ENCODE assay signal across 24 cellular contexts in genomic region chr7:1238363-1239331, GRCh38. TPM values are rescaled to one million over a fixed set of nuclear protein-coding genes. Genes with fewer than 3 reads are reported as not detected.
A peak's percentile ranks its signal among the peaks of the same experiment; 100 is the strongest.
DNase-seq lines count a peak whose midpoint lies in the region; ATAC-seq and TF ChIP-seq lines count a peak whose summit lies in the region.
"Had no signal": no experiment of that assay in that cellular context is flagged by ENCODE, and none has a peak within 500 bp of the region (broad histone marks: within the 10 kb centered on the region; RNA-seq: fewer than 3 reads in every experiment).

No MANE protein-coding gene starts in this region.

- no peaks in the 10 kb centered on the region for H3K9me3 Mint-ChIP-seq in activated naive CD4-positive, alpha-beta T cell treated with anti-CD3 and anti-CD28 coated beads, Interleukin-2, amount 10 ng/mL, durations not matched to agents 7 days and 5 days
- no peaks in the 10 kb centered on the region for H3K9me3 Mint-ChIP-seq in WTC11
- H3K9me3 Mint-ChIP-seq in stimulated activated naive B cell treated with anti-CD40 and anti-IgM and Interleukin-4, amounts not matched to agents 10 μg/mL and 1 μg/mL and 100 μg/mL, for 72 hours, result peaks cover 0 to 2% of the 10 kb centered on the region in 2 donors

- H3K4me3 ChIP-seq in iPS-15b (ENCODE audit: low read depth, low read length) (peak overlapping the region; percentile 8), ascending aorta (no peak overlapping the region)
- H3K4me3 ChIP-seq: adrenal gland, MG63, Peyer's patch, sigmoid colon had no signal

- H3K36me3 ChIP-seq in iPS-15b (ENCODE audit: control insufficient read depth, insufficient read depth, low read length), result no peaks in the 10 kb centered on the region
- H3K36me3 ChIP-seq in ascending aorta, result no peaks in the 10 kb centered on the region
- H3K36me3 ChIP-seq: adrenal gland, MG63, Peyer's patch, sigmoid colon had no signal

- ATAC-seq in WTC11, result 0 out of 2 replicates have a peak, but pooled peaks have one; percentile 6
- no peak for ATAC-seq in stimulated activated naive B cell treated with anti-CD40 and anti-IgM and Interleukin-4, amounts not matched to agents 10 μg/mL and 1 μg/mL and 100 μg/mL, for 72 hours (replicated peaks)
- ATAC-seq in HG02623 (IDR thresholded peaks at IDR 0.05; ENCODE audit: unreplicated experiment), result no peak
- ATAC-seq: activated CD4-positive, CD25-positive, alpha-beta regulatory T cell treated with anti-CD3 and anti-CD28 coated beads, Interleukin-2, amount 50 U/mL, for 24 hours; naive thymus-derived CD8-positive, alpha-beta T cell had no signal

- peaks cover 6% of the 10 kb centered on the region for H3K4me1 ChIP-seq in iPS-15b (ENCODE audit: control insufficient read depth, insufficient read depth, low read length)
- peaks cover 2 to 3% of the 10 kb centered on the region in 2 donors for H3K4me1 ChIP-seq in ascending aorta
- H3K4me1 ChIP-seq: adrenal gland had no signal

- intact Hi-C loops in ascending aorta (cut with DNase I), result no loop called here

- no peak for DNase-seq in activated naive CD4-positive, alpha-beta T cell treated with anti-CD3 and anti-CD28 coated beads, Interleukin-2, amount 10 ng/mL, durations not matched to agents 7 days and 5 days
- DNase-seq in activated naive CD4-positive, alpha-beta T cell (lab: John Stamatoyannopoulos, UW), result no peak
- DNase-seq in WTC11 (ENCODE audit: low spot score) (peak; percentile 57), ascending aorta (ENCODE audit: low spot score in 2 of 2) (no peak)
- no peak for DNase-seq in stimulated activated naive B cell treated with anti-CD40 and anti-IgM and Interleukin-4, amounts not matched to agents 10 μg/mL and 1 μg/mL and 100 μg/mL, for 72 hours
- DNase-seq in stimulated activated CD4-positive, alpha-beta T cell treated with anti-CD3 and anti-CD28 coated beads, Interleukin-2, amount 100 ng/mL, for 24 hours, result no peak
- DNase-seq: activated effector memory CD4-positive, alpha-beta T cell treated with anti-CD3 and anti-CD28 coated beads, Interleukin-2, amount 50 U/mL, for 16 hours; adrenal gland; DMS 273 treated with DMSO at 0.1 percent for 48 hours; mesenchymal stem cell; MG63; naive thymus-derived CD8-positive, alpha-beta T cell; NCI-H2107; Peyer's patch; sigmoid colon; T1000 had no signal

- H3K4me3 Mint-ChIP-seq in activated naive CD4-positive, alpha-beta T cell treated with anti-CD3 and anti-CD28 coated beads, Interleukin-2, amount 10 ng/mL, durations not matched to agents 7 days and 5 days, result no peak overlapping the region
- H3K4me3 Mint-ChIP-seq in WTC11, result no peak overlapping the region
- peak overlapping the region in 1 of 2 donors; percentile 36 for H3K4me3 Mint-ChIP-seq in stimulated activated naive B cell treated with anti-CD40 and anti-IgM and Interleukin-4, amounts not matched to agents 10 μg/mL and 1 μg/mL and 100 μg/mL, for 72 hours

- H3K27ac Mint-ChIP-seq in activated naive CD4-positive, alpha-beta T cell treated with anti-CD3 and anti-CD28 coated beads, Interleukin-2, amount 10 ng/mL, durations not matched to agents 7 days and 5 days, result peak overlapping the region; percentile 65
- H3K27ac Mint-ChIP-seq in WTC11, result no peak overlapping the region
- H3K27ac Mint-ChIP-seq in stimulated activated naive B cell treated with anti-CD40 and anti-IgM and Interleukin-4, amounts not matched to agents 10 μg/mL and 1 μg/mL and 100 μg/mL, for 72 hours, result peak overlapping the region; percentile 82

- peaks cover 10% of the 10 kb centered on the region for H3K4me1 Mint-ChIP-seq in activated naive CD4-positive, alpha-beta T cell treated with anti-CD3 and anti-CD28 coated beads, Interleukin-2, amount 10 ng/mL, durations not matched to agents 7 days and 5 days
- H3K4me1 Mint-ChIP-seq in WTC11, result peaks cover 36% of the 10 kb centered on the region
- H3K4me1 Mint-ChIP-seq in stimulated activated naive B cell treated with anti-CD40 and anti-IgM and Interleukin-4, amounts not matched to agents 10 μg/mL and 1 μg/mL and 100 μg/mL, for 72 hours, result peaks cover 10 to 15% of the 10 kb centered on the region in 2 donors

- no peak overlapping the region for H3K27ac ChIP-seq in ascending aorta
- H3K27ac ChIP-seq: adrenal gland, Peyer's patch, sigmoid colon had no signal

- H3K27me3 Mint-ChIP-seq in activated naive CD4-positive, alpha-beta T cell treated with anti-CD3 and anti-CD28 coated beads, Interleukin-2, amount 10 ng/mL, durations not matched to agents 7 days and 5 days, result peaks cover 86% of the 10 kb centered on the region
- peaks cover 92% of the 10 kb centered on the region for H3K27me3 Mint-ChIP-seq in WTC11 (ENCODE audit: low read depth)
- peaks cover 38 to 55% of the 10 kb centered on the region in 2 donors for H3K27me3 Mint-ChIP-seq in stimulated activated naive B cell treated with anti-CD40 and anti-IgM and Interleukin-4, amounts not matched to agents 10 μg/mL and 1 μg/mL and 100 μg/mL, for 72 hours

- CTCF ChIA-PET in activated naive CD4-positive, alpha-beta T cell treated with anti-CD3 and anti-CD28 coated beads, Interleukin-2, amount 10 ng/mL, durations not matched to agents 7 days and 5 days (lab: Charles Lee), result interaction anchor here (1.3 to 1.6 kb wide), 2 partner anchors 10 to 175 kb away, joined by 3 read pairs; no protein-coding TSS in a partner anchor
- CTCF ChIA-PET in WTC11 (lab: Charles Lee), result interaction anchor here (0.6 to 2.3 kb wide), 3 partner anchors 11 to 203 kb away, joined by 3 to 13 read pairs (median 4); no protein-coding TSS in a partner anchor

- peaks cover 91% of the 10 kb centered on the region for H3K27me3 ChIP-seq in iPS-15b (ENCODE audit: control insufficient read depth, insufficient read depth, low read length)
- peaks cover 72% of the 10 kb centered on the region for H3K27me3 ChIP-seq in ascending aorta

- no peak overlapping the region for H3K9ac ChIP-seq in iPS-15b (ENCODE audit: low read depth, low read length)

- H3K36me3 Mint-ChIP-seq in activated naive CD4-positive, alpha-beta T cell treated with anti-CD3 and anti-CD28 coated beads, Interleukin-2, amount 10 ng/mL, durations not matched to agents 7 days and 5 days, result peaks cover 1% of the 10 kb centered on the region
- H3K36me3 Mint-ChIP-seq in WTC11, result no peaks in the 10 kb centered on the region
- peaks cover 2 to 7% of the 10 kb centered on the region in 2 donors for H3K36me3 Mint-ChIP-seq in stimulated activated naive B cell treated with anti-CD40 and anti-IgM and Interleukin-4, amounts not matched to agents 10 μg/mL and 1 μg/mL and 100 μg/mL, for 72 hours
- H3K36me3 Mint-ChIP-seq: naive thymus-derived CD8-positive, alpha-beta T cell had no signal

- POLR2A ChIA-PET in WTC11 (lab: Charles Lee), result interaction anchor here (0.6 kb wide), 1 partner anchor 31 kb away, joined by 4 read pairs; no protein-coding TSS in a partner anchor

- TF ChIP-seq CTCF in WTC11 (IDR thresholded peaks at IDR 0.05), result no peak
- no peak for TF ChIP-seq CTCF in ascending aorta (IDR thresholded peaks at IDR 0.05)

- no peaks in the 10 kb centered on the region for H3K9me3 ChIP-seq in iPS-15b (ENCODE audit: control insufficient read depth, insufficient read depth, low read length)
- H3K9me3 ChIP-seq in ascending aorta, result no peaks in the 10 kb centered on the region
- H3K9me3 ChIP-seq: adrenal gland, MG63, sigmoid colon had no signal

TF ChIP-seq in WTC11, 78 proteins besides CTCF, POLR2A, EP300 and RAD21 (continues in another document):
- TF ChIP-seq HMGA2 (CRISPR knock-in tag; IDR thresholded peaks at IDR 0.05) (no peak), GTF2I (CRISPR knock-in tag; conservative IDR thresholded peaks at IDR 0.05) (no peak), ZNF219 (CRISPR knock-in tag; IDR thresholded peaks at IDR 0.05; ENCODE audit: borderline replicate concordance) (no peak), SOX15 (CRISPR knock-in tag; IDR thresholded peaks at IDR 0.05) (no peak), ERG (CRISPR knock-in tag; IDR thresholded peaks at IDR 0.05) (no peak), RELA (CRISPR knock-in tag; IDR thresholded peaks at IDR 0.05; ENCODE audit: borderline replicate concordance) (no peak), ZNF232 (CRISPR knock-in tag; IDR thresholded peaks at IDR 0.05) (no peak), MXD4 (CRISPR knock-in tag; IDR thresholded peaks at IDR 0.05; ENCODE audit: borderline replicate concordance) (no peak), ZSCAN18 (CRISPR knock-in tag; IDR thresholded peaks at IDR 0.05) (no peak), ATF6 (CRISPR knock-in tag; IDR thresholded peaks at IDR 0.05) (no peak)

RNA-seq across cellular contexts. Expression of gene UNCX, which starts 6.0 kb away (rescaled TPM):
- not detected in 3 replicates for total RNA-seq in WTC11 (2021)
- not detected for total RNA-seq in ascending aorta
- total RNA-seq: adrenal gland; bronchial epithelial cell; H4; naive thymus-derived CD8-positive, alpha-beta T cell; NCI-H460; Peyer's patch; sigmoid colon; SK-MEL-5; temporal lobe had no signal
